ENCODE assay signal across 8 cellular contexts in genomic region chr18:35050638-35051287, GRCh38. TPM values are rescaled to one million over a fixed set of nuclear protein-coding genes. Genes with fewer than 3 reads are reported as not detected.
A peak's percentile ranks its signal among the peaks of the same experiment; 100 is the strongest.
DNase-seq lines count a peak whose midpoint lies in the region; ATAC-seq and TF ChIP-seq lines count a peak whose summit lies in the region.

No MANE protein-coding gene starts in this region.

- CTCF ChIA-PET in activated CD8-positive, alpha-beta T cell treated with anti-CD3 and anti-CD28 coated beads, Interleukin-2, amount 10 ng/mL, durations not matched to agents 7 days and 5 days (lab: Charles Lee) = interaction anchor here (0.8 to 2.4 kb wide), 10 partner anchors 8 to 93 kb away, joined by 3 to 15 read pairs (median 3); partner anchors contain the start of gene MAPRE2

- H3K27me3 Mint-ChIP-seq in CD14-positive monocyte (ENCODE audit: low read depth in 3 of 3) (peaks cover 0 to 3% (median 0%) of the 10 kb centered on the region in 3 donors), mesothelial cell of epicardium (ENCODE audit: low read depth) (no peaks in the 10 kb centered on the region)
- no peaks in the 10 kb centered on the region for H3K27me3 Mint-ChIP-seq in activated CD8-positive, alpha-beta T cell treated with anti-CD3 and anti-CD28 coated beads, Interleukin-2, amount 10 ng/mL, durations not matched to agents 7 days and 5 days (ENCODE audit: low read depth)

- H3K36me3 Mint-ChIP-seq in CD14-positive monocyte = peaks cover 8 to 12% of the 10 kb centered on the region in 2 donors
- peaks cover 20% of the 10 kb centered on the region for H3K36me3 Mint-ChIP-seq in activated CD8-positive, alpha-beta T cell treated with anti-CD3 and anti-CD28 coated beads, Interleukin-2, amount 10 ng/mL, durations not matched to agents 7 days and 5 days (ENCODE audit: low read depth)
- H3K36me3 Mint-ChIP-seq in mesothelial cell of epicardium = no peaks in the 10 kb centered on the region

- POLR2A ChIA-PET in activated CD8-positive, alpha-beta T cell treated with anti-CD3 and anti-CD28 coated beads, Interleukin-2, amount 10 ng/mL, durations not matched to agents 7 days and 5 days (lab: Charles Lee) = interaction anchor here (1.0 to 1.4 kb wide), 3 partner anchors 8 to 11 kb away, joined by 3 to 4 read pairs (median 4); partner anchors contain the start of gene MAPRE2

- intact Hi-C loops in CD14-positive monocyte (cut with micrococcal nuclease) = no loop called here

- TF ChIP-seq CTCF in CD14-positive monocyte (IDR thresholded peaks at IDR 0.05) (no peak), mesothelial cell of epicardium (IDR thresholded peaks at IDR 0.05; ENCODE audit: unreplicated experiment) (no peak)

- H3K4me1 Mint-ChIP-seq in CD14-positive monocyte (peaks cover 50% of the 10 kb centered on the region), mesothelial cell of epicardium (peaks cover 24% of the 10 kb centered on the region)
- peaks cover 58% of the 10 kb centered on the region for H3K4me1 Mint-ChIP-seq in activated CD8-positive, alpha-beta T cell treated with anti-CD3 and anti-CD28 coated beads, Interleukin-2, amount 10 ng/mL, durations not matched to agents 7 days and 5 days (ENCODE audit: low read depth)

- H3K4me3 Mint-ChIP-seq in CD14-positive monocyte (peak overlapping the region; percentile 53 to 82), mesothelial cell of epicardium (no peak overlapping the region)
- H3K4me3 Mint-ChIP-seq in activated CD8-positive, alpha-beta T cell treated with anti-CD3 and anti-CD28 coated beads, Interleukin-2, amount 10 ng/mL, durations not matched to agents 7 days and 5 days = peak overlapping the region; percentile 37

- ATAC-seq in HG02610 (IDR thresholded peaks at IDR 0.05; ENCODE audit: unreplicated experiment) (peak; percentile 29), HG03025 (IDR thresholded peaks at IDR 0.05; ENCODE audit: low FRiP score, unreplicated experiment) (no peak)
- peak; percentile 3 for ATAC-seq in activated CD8-positive, alpha-beta T cell treated with anti-CD3 and anti-CD28 coated beads, Interleukin-2, amount 10 ng/mL, durations not matched to agents 7 days and 5 days

- peak overlapping the region; percentile 87 to 96 (median 92) for H3K27ac Mint-ChIP-seq in CD14-positive monocyte
- H3K27ac Mint-ChIP-seq in activated CD8-positive, alpha-beta T cell treated with anti-CD3 and anti-CD28 coated beads, Interleukin-2, amount 10 ng/mL, durations not matched to agents 7 days and 5 days = peak overlapping the region; percentile 61
- peak overlapping the region; percentile 90 for H3K27ac Mint-ChIP-seq in mesothelial cell of epicardium

- H3K9me3 Mint-ChIP-seq in CD14-positive monocyte (peaks cover 0 to 4% (median 0%) of the 10 kb centered on the region in 7 donors), mesothelial cell of epicardium (peaks cover 4% of the 10 kb centered on the region)
- peaks cover 5% of the 10 kb centered on the region for H3K9me3 Mint-ChIP-seq in activated CD8-positive, alpha-beta T cell treated with anti-CD3 and anti-CD28 coated beads, Interleukin-2, amount 10 ng/mL, durations not matched to agents 7 days and 5 days (ENCODE audit: insufficient read depth)

- DNase-seq in CD14-positive monocyte (ENCODE audit: low spot score) = peak; percentile 66
- DNase-seq in activated CD8-positive, alpha-beta T cell treated with anti-CD3 and anti-CD28 coated beads, Interleukin-2, amount 10 ng/mL, durations not matched to agents 7 days and 5 days = no peak
- no peak for DNase-seq in mesothelial cell of epicardium (ENCODE audit: low spot score in 2 of 2, unreplicated experiment in 2 of 2)
- DNase-seq in AG20443 (ENCODE audit: low spot score) = no peak
- DNase-seq in T-helper 9 cell = no peak
- DNase-seq in NCI-H1436 treated with DMSO at 0.1 percent for 48 hours (lab: John Stamatoyannopoulos, UW) = no peak

RNA-seq across cellular contexts. Expression of gene MAPRE2, which starts 9.6 kb away (rescaled TPM):
- polyA plus RNA-seq in CD14-positive monocyte = 10 to 100 TPM; 37.1 to 48.1 TPM
- total RNA-seq in activated CD8-positive, alpha-beta T cell treated with anti-CD3 and anti-CD28 coated beads, Interleukin-2, amount 10 ng/mL, durations not matched to agents 7 days and 5 days = 10 to 100 TPM; 49.0 to 53.6 TPM
- total RNA-seq in mesothelial cell of epicardium = 15.8 to 19.6 TPM (median 17.1 TPM) in 3 replicates
